Comparison of ENCODE assay signal across 1 cellular context in genomic region chr20:53769041-53769440, GRCh38.
TF ChIP-seq lines count a peak whose summit lies in the region.

No MANE protein-coding gene starts in this region.

TF ChIP-seq in HepG2, 621 proteins besides CTCF, POLR2A, EP300 and RAD21 (continued from another document and continues in another):
- TF ChIP-seq, protein P1, sequence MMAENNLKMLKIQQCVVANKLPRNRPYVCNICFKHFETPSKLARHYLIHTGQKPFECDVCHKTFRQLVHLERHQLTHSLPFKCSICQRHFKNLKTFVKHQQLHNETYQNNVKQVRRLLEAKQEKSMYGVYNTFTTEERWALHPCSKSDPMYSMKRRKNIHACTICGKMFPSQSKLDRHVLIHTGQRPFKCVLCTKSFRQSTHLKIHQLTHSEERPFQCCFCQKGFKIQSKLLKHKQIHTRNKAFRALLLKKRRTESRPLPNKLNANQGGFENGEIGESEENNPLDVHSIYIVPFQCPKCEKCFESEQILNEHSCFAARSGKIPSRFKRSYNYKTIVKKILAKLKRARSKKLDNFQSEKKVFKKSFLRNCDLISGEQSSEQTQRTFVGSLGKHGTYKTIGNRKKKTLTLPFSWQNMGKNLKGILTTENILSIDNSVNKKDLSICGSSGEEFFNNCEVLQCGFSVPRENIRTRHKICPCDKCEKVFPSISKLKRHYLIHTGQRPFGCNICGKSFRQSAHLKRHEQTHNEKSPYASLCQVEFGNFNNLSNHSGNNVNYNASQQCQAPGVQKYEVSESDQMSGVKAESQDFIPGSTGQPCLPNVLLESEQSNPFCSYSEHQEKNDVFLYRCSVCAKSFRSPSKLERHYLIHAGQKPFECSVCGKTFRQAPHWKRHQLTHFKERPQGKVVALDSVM (CRISPR knock-in tag; IDR thresholded peaks at IDR 0.05), result no peak
- TF ChIP-seq KLF6 (CRISPR knock-in tag; IDR thresholded peaks at IDR 0.05) (no peak), HBP1 (CRISPR knock-in tag; IDR thresholded peaks at IDR 0.05; ENCODE audit: low read depth) (no peak), ARID3A (IDR thresholded peaks at IDR 0.05; ENCODE audit: low read depth, low read length) (no peak), ZNF615 (CRISPR knock-in tag; IDR thresholded peaks at IDR 0.05; ENCODE audit: borderline replicate concordance) (no peak), ZBTB10 (CRISPR knock-in tag; IDR thresholded peaks at IDR 0.05; ENCODE audit: borderline replicate concordance) (0 out of 2 replicates have a peak, but pooled peaks have one; percentile 41), ZNF784 (CRISPR knock-in tag; IDR thresholded peaks at IDR 0.05; ENCODE audit: borderline replicate concordance) (no peak), ELF1 (CRISPR knock-in tag; IDR thresholded peaks at IDR 0.05) (no peak), ARNT (IDR thresholded peaks at IDR 0.05) (no peak), XBP1 (CRISPR knock-in tag; IDR thresholded peaks at IDR 0.05) (no peak), TRAFD1 (CRISPR knock-in tag; IDR thresholded peaks at IDR 0.05; ENCODE audit: borderline replicate concordance) (no peak), ZNF646 (CRISPR knock-in tag; IDR thresholded peaks at IDR 0.05) (no peak), NCOA5 (CRISPR knock-in tag; IDR thresholded peaks at IDR 0.05) (no peak), ZFP37 (CRISPR knock-in tag; IDR thresholded peaks at IDR 0.05; ENCODE audit: borderline replicate concordance) (no peak), HDAC2 (CRISPR knock-in tag; IDR thresholded peaks at IDR 0.05) (peak; percentile 93), TCF7L2 (IDR thresholded peaks at IDR 0.05; ENCODE audit: low read depth, low read length) (peak; percentile 37; the same call in 1 of the 2 replicates), ATF7 (IDR thresholded peaks at IDR 0.05) (no peak), ATF7 (CRISPR knock-in tag; IDR thresholded peaks at IDR 0.05) (no peak), HMGA1 (CRISPR knock-in tag; conservative IDR thresholded peaks at IDR 0.05) (no peak), ZNF614 (CRISPR knock-in tag; IDR thresholded peaks at IDR 0.05; ENCODE audit: borderline replicate concordance) (peak; percentile 59; the same call in 1 of the 2 replicates), MYNN (CRISPR knock-in tag; IDR thresholded peaks at IDR 0.05; ENCODE audit: low read depth) (no peak), ZMYM2 (CRISPR knock-in tag; IDR thresholded peaks at IDR 0.05) (no peak), ZNF891 (CRISPR knock-in tag; IDR thresholded peaks at IDR 0.05) (no peak), MAZ (IDR thresholded peaks at IDR 0.05; ENCODE audit: borderline replicate concordance, low read depth, low read length) (no peak), MAZ (CRISPR knock-in tag; IDR thresholded peaks at IDR 0.05; ENCODE audit: low read depth) (no peak), HNRNPLL (IDR thresholded peaks at IDR 0.05; ENCODE audit: low read depth, low read length, poor library complexity, severe bottlenecking) (no peak), HHEX (CRISPR knock-in tag; IDR thresholded peaks at IDR 0.05) (no peak; the same call in 1 of the 2 replicates), ZGPAT (CRISPR knock-in tag; IDR thresholded peaks at IDR 0.05) (peak; percentile 78), PLSCR1 (CRISPR knock-in tag; IDR thresholded peaks at IDR 0.05; ENCODE audit: borderline replicate concordance) (no peak), BRCA1 (CRISPR knock-in tag; IDR thresholded peaks at IDR 0.05) (peak; percentile 80; the same call in 1 of the 2 replicates), NCOA1 (CRISPR knock-in tag; IDR thresholded peaks at IDR 0.05) (peak; percentile 72; the same call in 1 of the 2 replicates)
- TF ChIP-seq, protein P2, sequence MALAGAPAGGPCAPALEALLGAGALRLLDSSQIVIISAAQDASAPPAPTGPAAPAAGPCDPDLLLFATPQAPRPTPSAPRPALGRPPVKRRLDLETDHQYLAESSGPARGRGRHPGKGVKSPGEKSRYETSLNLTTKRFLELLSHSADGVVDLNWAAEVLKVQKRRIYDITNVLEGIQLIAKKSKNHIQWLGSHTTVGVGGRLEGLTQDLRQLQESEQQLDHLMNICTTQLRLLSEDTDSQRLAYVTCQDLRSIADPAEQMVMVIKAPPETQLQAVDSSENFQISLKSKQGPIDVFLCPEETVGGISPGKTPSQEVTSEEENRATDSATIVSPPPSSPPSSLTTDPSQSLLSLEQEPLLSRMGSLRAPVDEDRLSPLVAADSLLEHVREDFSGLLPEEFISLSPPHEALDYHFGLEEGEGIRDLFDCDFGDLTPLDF (CRISPR knock-in tag; IDR thresholded peaks at IDR 0.05), result peak; percentile 37; the same call in 1 of the 2 replicates
